ENCODE assay signal across 31 cellular contexts in genomic region chr6:32637883-32638282, GRCh38. TPM values are rescaled to one million over a fixed set of nuclear protein-coding genes. Genes with fewer than 3 reads are reported as not detected.
DNase-seq lines count a peak whose midpoint lies in the region; ATAC-seq and TF ChIP-seq lines count a peak whose summit lies in the region.
"Had no signal": no experiment of that assay in that cellular context is flagged by ENCODE, and none has a peak within 500 bp of the region (broad histone marks: within the 10 kb centered on the region; RNA-seq: fewer than 3 reads in every experiment).

No MANE protein-coding gene starts in this region.

- ATAC-seq in CD4-positive, CD25-positive, alpha-beta regulatory T cell (ENCODE audit: low read depth in 2 of 2), result no peak
- ATAC-seq in memory B cell (ENCODE audit: low read depth), result peak; percentile 13
- no peak for ATAC-seq in GM19467 (IDR thresholded peaks at IDR 0.05; ENCODE audit: unreplicated experiment)
- ATAC-seq in HG03039 (IDR thresholded peaks at IDR 0.05; ENCODE audit: unreplicated experiment), result no peak
- ATAC-seq in HG02938 (IDR thresholded peaks at IDR 0.05; ENCODE audit: unreplicated experiment), result no peak

- peak overlapping the region; percentile 49; the same call in 1 of the 2 replicates for H3K4me2 ChIP-seq in OCI-LY3 (ENCODE audit: low read length)
- H3K4me2 ChIP-seq: KMS-11 had no signal

- H3K9me3 ChIP-seq in CD4-positive, CD25-positive, alpha-beta regulatory T cell (ENCODE audit: control insufficient read depth in 2 of 2, low read length in 2 of 2), result no peaks in the 10 kb centered on the region
- no peaks in the 10 kb centered on the region for H3K9me3 ChIP-seq in OCI-LY3 (ENCODE audit: insufficient read depth, low read length)
- H3K9me3 ChIP-seq: breast epithelium, mucosa of descending colon, SJSA1, thyroid gland had no signal

- no peaks in the 10 kb centered on the region for H3K4me1 ChIP-seq in CD4-positive, CD25-positive, alpha-beta regulatory T cell (ENCODE audit: control insufficient read depth, insufficient read depth, low read length, poor library complexity, severe bottlenecking)
- H3K4me1 ChIP-seq in OCI-LY3 (ENCODE audit: low read length), result peaks cover 28% of the 10 kb centered on the region
- H3K4me1 ChIP-seq: breast epithelium, SJSA1, thyroid gland had no signal

- no peak for TF ChIP-seq CTCF in OCI-LY3 (IDR thresholded peaks at IDR 0.05; ENCODE audit: low read depth, low read length)

- no peak for DNase-seq in T-helper 1 cell
- no peak for DNase-seq in CD4-positive, CD25-positive, alpha-beta regulatory T cell
- peak in 1 of 2 donors; percentile 56 for DNase-seq in memory B cell (ENCODE audit: low spot score in 2 of 2)
- DNase-seq: activated naive CD4-positive, alpha-beta T cell treated with Interleukin-2 at 50 U/mL for 16 hours; activated T-cell treated with anti-CD3 and anti-CD28 coated beads, Interleukin-2, amount 50 U/mL, for 72 hours; effector memory CD4-positive, alpha-beta T cell; erythroblast; glutamatergic neuron; GM23248; kidney; mucosa of descending colon; NCI-H1417 treated with DMSO at 0.1 percent for 48 hours; NCI-H2081 treated with DMSO at 0.1 percent for 48 hours; NCI-H226; NCI-H82; posterior cingulate gyrus; RPMI8226; stimulated activated CD4-positive, alpha-beta T cell treated with anti-CD3 and anti-CD28 coated beads, Interleukin-4, amount 100 ng/mL, for 4 hours; stimulated activated naive CD4-positive, alpha-beta T cell treated with Interleukin-2 at 50 U/mL for 16 hours; T-helper 17 cell; thyroid gland had no signal

- no peak overlapping the region for H2AFZ ChIP-seq in OCI-LY3 (ENCODE audit: low read depth, low read length)
- H2AFZ ChIP-seq: GM23248 had no signal

- peaks cover 25% of the 10 kb centered on the region for H3K27me3 Mint-ChIP-seq in T-helper 1 cell treated with Interleukin-12 subunit alpha and Interleukin-12 subunit beta and Interleukin-4 antibody, amounts not matched to agents 30 μg/mL and 1 μg/mL, for 36 hours (ENCODE audit: low read depth)
- no peaks in the 10 kb centered on the region for H3K27me3 Mint-ChIP-seq in CD4-positive, CD25-positive, alpha-beta regulatory T cell
- H3K27me3 Mint-ChIP-seq in memory B cell, result no peaks in the 10 kb centered on the region
- H3K27me3 Mint-ChIP-seq: T-helper 17 cell had no signal

- peaks cover 26% of the 10 kb centered on the region for H3K79me2 ChIP-seq in OCI-LY3 (ENCODE audit: low read length)

- peak overlapping the region; percentile 53 for H3K27ac Mint-ChIP-seq in T-helper 1 cell treated with Interleukin-12 subunit alpha and Interleukin-12 subunit beta and Interleukin-4 antibody, amounts not matched to agents 30 μg/mL and 1 μg/mL, for 36 hours
- peak overlapping the region in 1 of 3 donors; percentile 90 for H3K27ac Mint-ChIP-seq in CD4-positive, CD25-positive, alpha-beta regulatory T cell
- peak overlapping the region; percentile 99 for H3K27ac Mint-ChIP-seq in memory B cell

- peak overlapping the region; percentile 68 for H3K9ac ChIP-seq in OCI-LY3 (ENCODE audit: low read length)
- H3K9ac ChIP-seq: GM23248, KMS-11 had no signal

- H3K36me3 ChIP-seq in CD4-positive, CD25-positive, alpha-beta regulatory T cell (ENCODE audit: control insufficient read depth, insufficient read depth, low read length), result no peaks in the 10 kb centered on the region
- no peaks in the 10 kb centered on the region for H3K36me3 ChIP-seq in OCI-LY3 (replicated peaks; ENCODE audit: low read depth, low read length)
- H3K36me3 ChIP-seq: breast epithelium, SJSA1, thyroid gland had no signal

- H3K27ac ChIP-seq in CD4-positive, CD25-positive, alpha-beta regulatory T cell (ENCODE audit: insufficient read depth, low read length, poor library complexity, severe bottlenecking), result no peak overlapping the region
- H3K27ac ChIP-seq in OCI-LY3 (ENCODE audit: low read length), result peak overlapping the region; percentile 67
- H3K27ac ChIP-seq: 22Rv1, breast epithelium, GM23248, KMS-11, SJSA1, thyroid gland had no signal

- no peaks in the 10 kb centered on the region for H3K9me3 Mint-ChIP-seq in T-helper 1 cell treated with Interleukin-12 subunit alpha and Interleukin-12 subunit beta and Interleukin-4 antibody, amounts not matched to agents 30 μg/mL and 1 μg/mL, for 36 hours
- H3K9me3 Mint-ChIP-seq in CD4-positive, CD25-positive, alpha-beta regulatory T cell, result no peaks in the 10 kb centered on the region
- H3K9me3 Mint-ChIP-seq in memory B cell, result no peaks in the 10 kb centered on the region
- H3K9me3 Mint-ChIP-seq: activated T-cell treated with anti-CD3 and anti-CD28 coated beads, Interleukin-2, amount 50 U/mL, for 72 hours had no signal

- 0 out of 2 replicates have a peak, but pooled peaks cover 4% of the 10 kb centered on the region for H4K20me1 ChIP-seq in OCI-LY3 (ENCODE audit: insufficient read depth, low read length)

- peaks cover 21% of the 10 kb centered on the region for H3K36me3 Mint-ChIP-seq in T-helper 1 cell treated with Interleukin-12 subunit alpha and Interleukin-12 subunit beta and Interleukin-4 antibody, amounts not matched to agents 30 μg/mL and 1 μg/mL, for 36 hours (ENCODE audit: low read depth)
- peaks cover 7% of the 10 kb centered on the region for H3K36me3 Mint-ChIP-seq in CD4-positive, CD25-positive, alpha-beta regulatory T cell
- H3K36me3 Mint-ChIP-seq in memory B cell, result peaks cover 55% of the 10 kb centered on the region

- no peaks in the 10 kb centered on the region for H3K27me3 ChIP-seq in CD4-positive, CD25-positive, alpha-beta regulatory T cell (ENCODE audit: control insufficient read depth, insufficient read depth, low read length)
- no peaks in the 10 kb centered on the region for H3K27me3 ChIP-seq in OCI-LY3 (ENCODE audit: low read depth, low read length)
- H3K27me3 ChIP-seq: breast epithelium, thyroid gland had no signal

- peak overlapping the region; percentile 74 for H3K4me3 ChIP-seq in CD4-positive, CD25-positive, alpha-beta regulatory T cell (ENCODE audit: low read depth, low read length)
- peak overlapping the region; percentile 73 for H3K4me3 ChIP-seq in OCI-LY3 (ENCODE audit: low read length)
- H3K4me3 ChIP-seq: GM23248, mucosa of descending colon, SJSA1, thyroid gland had no signal

- peak overlapping the region; percentile 50 for H3K4me3 Mint-ChIP-seq in T-helper 1 cell treated with Interleukin-12 subunit alpha and Interleukin-12 subunit beta and Interleukin-4 antibody, amounts not matched to agents 30 μg/mL and 1 μg/mL, for 36 hours
- peak overlapping the region in 2 of 4 donors; percentile 76 to 96 for H3K4me3 Mint-ChIP-seq in CD4-positive, CD25-positive, alpha-beta regulatory T cell
- peak overlapping the region; percentile 92 for H3K4me3 Mint-ChIP-seq in memory B cell

- H3K4me1 Mint-ChIP-seq in T-helper 1 cell treated with Interleukin-12 subunit alpha and Interleukin-12 subunit beta and Interleukin-4 antibody, amounts not matched to agents 30 μg/mL and 1 μg/mL, for 36 hours (ENCODE audit: low read depth), result peaks cover 41% of the 10 kb centered on the region
- H3K4me1 Mint-ChIP-seq in CD4-positive, CD25-positive, alpha-beta regulatory T cell, result peaks cover 8 to 68% (median 31%) of the 10 kb centered on the region in 4 donors
- peaks cover 70% of the 10 kb centered on the region for H3K4me1 Mint-ChIP-seq in memory B cell

RNA-seq across cellular contexts. Expression of gene HLA-DQA1, which starts 0.7 kb away (rescaled TPM):
- total RNA-seq in CD4-positive, CD25-positive, alpha-beta regulatory T cell, result 20.3 TPM
- polyA plus RNA-seq in CD4-positive, CD25-positive, alpha-beta regulatory T cell, result 10 to 100 TPM in 3 of 4 donors, 1 to 10 TPM in 1; 4.2 to 86.7 (median 21.8) TPM
- total RNA-seq: GM23248, SJSA1 had no signal
- polyA plus RNA-seq: GM23248, neural cell had no signal

RNA-seq across cellular contexts. Expression of gene HLA-DQB1, which starts 28.6 kb away (rescaled TPM):
- total RNA-seq in CD4-positive, CD25-positive, alpha-beta regulatory T cell, result 204 TPM
- polyA plus RNA-seq in CD4-positive, CD25-positive, alpha-beta regulatory T cell, result 100 to 1,000 TPM in 2 of 4 donors, 10 to 100 TPM in 1, 1 to 10 TPM in 1; 6.1 to 234 (median 99.9) TPM
- total RNA-seq: GM23248, SJSA1 had no signal
- polyA plus RNA-seq: GM23248, neural cell had no signal

RNA-seq across cellular contexts. Expression of gene HLA-DRB1, which starts 48.2 kb away (rescaled TPM):
- total RNA-seq in CD4-positive, CD25-positive, alpha-beta regulatory T cell, result 186 TPM
- 100 to 1,000 TPM in 3 of 4 donors, 10 to 100 TPM in 1; 95.6 to 306 (median 262) TPM for polyA plus RNA-seq in CD4-positive, CD25-positive, alpha-beta regulatory T cell
- total RNA-seq: GM23248, SJSA1 had no signal
- polyA plus RNA-seq: neural cell had no signal
